Comparison of ENCODE assay signal across 9 cellular contexts in genomic region chr6:142842423-142843261, GRCh38.
DNase-seq lines count a peak whose midpoint lies in the region; ATAC-seq, FAIRE-seq and TF ChIP-seq lines count a peak whose summit lies in the region.
"Had no signal": no experiment of that assay in that cellular context is flagged by ENCODE, and none has a peak within 500 bp of the region (broad histone marks: within the 10 kb centered on the region; RNA-seq: fewer than 3 reads in every experiment).

No MANE protein-coding gene starts in this region.

- CTCF ChIA-PET in activated CD8-positive, alpha-beta T cell treated with anti-CD3 and anti-CD28 coated beads for 36 hours (lab: Charles Lee): interaction anchor here (0.8 to 1.7 kb wide), 6 partner anchors 23 to 184 kb away, joined by 3 to 6 read pairs (median 3); no protein-coding TSS in a partner anchor

- intact Hi-C loops in CD14-positive monocyte (cut with micrococcal nuclease): no loop called here
- intact Hi-C loops in activated CD8-positive, alpha-beta T cell treated with anti-CD3 and anti-CD28 coated beads for 36 hours (cut with micrococcal nuclease): loop anchor here (1.0 to 5.0 kb wide), 4 partner anchors 14 to 104 kb away; no protein-coding TSS in a partner anchor

- H3K9me3 Mint-ChIP-seq in CD14-positive monocyte: no peaks in the 10 kb centered on the region
- H3K9me3 Mint-ChIP-seq in activated CD8-positive, alpha-beta T cell treated with anti-CD3 and anti-CD28 coated beads for 36 hours: no peaks in the 10 kb centered on the region

- no peak for DNase-seq in CD14-positive monocyte (ENCODE audit: low spot score)
- peak; percentile 76 for DNase-seq in activated CD8-positive, alpha-beta T cell treated with anti-CD3 and anti-CD28 coated beads for 36 hours
- DNase-seq in DMS 273 treated with DMSO at 0.1 percent for 48 hours (lab: John Stamatoyannopoulos, UW): no peak
- no peak for DNase-seq in SHP77 (lab: John Stamatoyannopoulos, UW)
- DNase-seq in cerebellar nuclear complex (lab: John Stamatoyannopoulos, UW): no peak

- H3K36me3 Mint-ChIP-seq in CD14-positive monocyte: no peaks in the 10 kb centered on the region
- H3K36me3 Mint-ChIP-seq in activated CD8-positive, alpha-beta T cell treated with anti-CD3 and anti-CD28 coated beads for 36 hours (ENCODE audit: low read depth): peaks cover 14% of the 10 kb centered on the region

- peak overlapping the region; percentile 28 to 61 for H3K4me3 Mint-ChIP-seq in CD14-positive monocyte
- H3K4me3 Mint-ChIP-seq in activated CD8-positive, alpha-beta T cell treated with anti-CD3 and anti-CD28 coated beads for 36 hours: peak overlapping the region; percentile 67

- POLR2A ChIA-PET in activated CD8-positive, alpha-beta T cell treated with anti-CD3 and anti-CD28 coated beads for 36 hours (lab: Charles Lee): interaction anchor here (0.6 to 2.7 kb wide), 25 partner anchors 9 to 797 kb away, joined by 3 to 29 read pairs (median 5); partner anchors contain the start of gene HIVEP2

- TF ChIP-seq CTCF in CD14-positive monocyte (IDR thresholded peaks at IDR 0.05): no peak
- no peak for TF ChIP-seq CTCF in activated CD8-positive, alpha-beta T cell treated with anti-CD3 and anti-CD28 coated beads for 36 hours (IDR thresholded peaks at IDR 0.05)

- ATAC-seq in GM19324 (IDR thresholded peaks at IDR 0.05; ENCODE audit: low FRiP score, unreplicated experiment) (peak; percentile 61), HG03280 (IDR thresholded peaks at IDR 0.05; ENCODE audit: unreplicated experiment) (peak; percentile 56)
- peak; percentile 70 for ATAC-seq in activated CD8-positive, alpha-beta T cell treated with anti-CD3 and anti-CD28 coated beads for 36 hours
- ATAC-seq: K562 had no signal

- FAIRE-seq in islet of Langerhans (lab: Jason Lieb, UNC): peak; percentile 90
- FAIRE-seq: K562 had no signal

- H3K4me1 Mint-ChIP-seq in CD14-positive monocyte: peaks cover 39% of the 10 kb centered on the region
- H3K4me1 Mint-ChIP-seq in activated CD8-positive, alpha-beta T cell treated with anti-CD3 and anti-CD28 coated beads for 36 hours (ENCODE audit: low read depth): peaks cover 86% of the 10 kb centered on the region

- H3K27me3 Mint-ChIP-seq in CD14-positive monocyte (ENCODE audit: low read depth in 3 of 3): no peaks in the 10 kb centered on the region
- no peaks in the 10 kb centered on the region for H3K27me3 Mint-ChIP-seq in activated CD8-positive, alpha-beta T cell treated with anti-CD3 and anti-CD28 coated beads for 36 hours

- H3K27ac Mint-ChIP-seq in CD14-positive monocyte: peak overlapping the region in 2 of 7 donors; percentile 48 to 65
- peak overlapping the region; percentile 88 for H3K27ac Mint-ChIP-seq in activated CD8-positive, alpha-beta T cell treated with anti-CD3 and anti-CD28 coated beads for 36 hours
